Comparison of ENCODE assay signal across 16 cellular contexts in genomic region chr15:40302288-40302886, GRCh38. TPM values are rescaled to one million over a fixed set of nuclear protein-coding genes. Genes with fewer than 3 reads are reported as not detected.
A peak's percentile ranks its signal among the peaks of the same experiment; 100 is the strongest.
DNase-seq lines count a peak whose midpoint lies in the region; ATAC-seq and TF ChIP-seq lines count a peak whose summit lies in the region.
"Had no signal": no experiment of that assay in that cellular context is flagged by ENCODE, and none has a peak within 500 bp of the region (broad histone marks: within the 10 kb centered on the region; RNA-seq: fewer than 3 reads in every experiment).

No MANE protein-coding gene starts in this region.

- 0 out of 2 replicates have a peak overlapping the region, but pooled peaks have one; percentile 14 for H2BK15ac ChIP-seq in H9 (ENCODE audit: low read depth, low read length)

- no peak overlapping the region for H4K8ac ChIP-seq in H9 (replicated peaks; ENCODE audit: insufficient read length, low read depth, low read length)

- no peak overlapping the region for H2AK5ac ChIP-seq in H9 (ENCODE audit: insufficient read length, low read length)

- H3K27ac Mint-ChIP-seq in H9 (no peak overlapping the region), neural crest cell (ENCODE audit: unreplicated experiment) (peak overlapping the region; percentile 27)
- peak overlapping the region; percentile 60 for H3K27ac Mint-ChIP-seq in dendritic cell treated with granulocyte-macrophage colony-stimulating factor and Interleukin-4, amounts not matched to agents 40 ng/mL and 50 ng/mL, for 4 days
- peak overlapping the region; percentile 89 for H3K27ac Mint-ChIP-seq in stimulated activated effector memory CD8-positive, alpha-beta T cell treated with anti-CD3 and anti-CD28 coated beads, Interleukin-12 subunit alpha, Interleukin-12 subunit beta, amount 100 ng/mL, for 72 hours

- H4K91ac ChIP-seq in H9 (ENCODE audit: insufficient read length, low read depth, low read length): no peak overlapping the region

- H3K4me3 Mint-ChIP-seq in H9 (no peak overlapping the region; a peak in 1 of 5 replicates), neural crest cell (no peak overlapping the region)
- H3K4me3 Mint-ChIP-seq in dendritic cell treated with granulocyte-macrophage colony-stimulating factor and Interleukin-4, amounts not matched to agents 40 ng/mL and 50 ng/mL, for 4 days: no peak overlapping the region
- no peak overlapping the region for H3K4me3 Mint-ChIP-seq in stimulated activated effector memory CD8-positive, alpha-beta T cell treated with anti-CD3 and anti-CD28 coated beads, Interleukin-12 subunit alpha, Interleukin-12 subunit beta, amount 100 ng/mL, for 72 hours

- H3K4me1 Mint-ChIP-seq in H9 (peaks cover 19 to 25% of the 10 kb centered on the region in 2 experiments), neural crest cell (no peaks in the 10 kb centered on the region)
- peaks cover 84% of the 10 kb centered on the region for H3K4me1 Mint-ChIP-seq in dendritic cell treated with granulocyte-macrophage colony-stimulating factor and Interleukin-4, amounts not matched to agents 40 ng/mL and 50 ng/mL, for 4 days (ENCODE audit: low read depth)
- peaks cover 39% of the 10 kb centered on the region for H3K4me1 Mint-ChIP-seq in stimulated activated effector memory CD8-positive, alpha-beta T cell treated with anti-CD3 and anti-CD28 coated beads, Interleukin-12 subunit alpha, Interleukin-12 subunit beta, amount 100 ng/mL, for 72 hours

- peaks cover 2 to 16% (median 5%) of the 10 kb centered on the region in 3 experiments; a peak in 5 of 7 replicates for H3K36me3 Mint-ChIP-seq in H9 (ENCODE audit: insufficient read depth in 1 of 3, low read depth in 3 of 3)
- peaks cover 100% of the 10 kb centered on the region for H3K36me3 Mint-ChIP-seq in dendritic cell treated with granulocyte-macrophage colony-stimulating factor and Interleukin-4, amounts not matched to agents 40 ng/mL and 50 ng/mL, for 4 days (ENCODE audit: low read depth)
- peaks cover 10% of the 10 kb centered on the region for H3K36me3 Mint-ChIP-seq in neural crest cell (ENCODE audit: low read depth)
- peaks cover 51% of the 10 kb centered on the region for H3K36me3 Mint-ChIP-seq in stimulated activated effector memory CD8-positive, alpha-beta T cell treated with anti-CD3 and anti-CD28 coated beads, Interleukin-12 subunit alpha, Interleukin-12 subunit beta, amount 100 ng/mL, for 72 hours

- H3K23ac ChIP-seq in H9 (ENCODE audit: insufficient read length, low read depth, low read length): no peak overlapping the region

- H3K23me2 ChIP-seq in H9 (ENCODE audit: insufficient read length, low read depth, low read length, poor library complexity, severe bottlenecking): no peaks in the 10 kb centered on the region

- no peak overlapping the region for H3K4me3 ChIP-seq in MM.1S (ENCODE audit: low read length)

- intact Hi-C loops in dendritic cell treated with granulocyte-macrophage colony-stimulating factor and Interleukin-4, amounts not matched to agents 40 ng/mL and 50 ng/mL, for 4 days (cut with micrococcal nuclease): no loop called here

- no peak overlapping the region for H3K9ac ChIP-seq in H9 (ENCODE audit: extremely low read depth, insufficient read length, low read length)
- H3K9ac ChIP-seq in MM.1S (ENCODE audit: low read length): no peak overlapping the region

- H4K5ac ChIP-seq in H9 (ENCODE audit: insufficient read length, low read depth, low read length): no peak overlapping the region

- no peak overlapping the region for H2BK20ac ChIP-seq in H9 (ENCODE audit: low read depth, low read length, poor library complexity, severe bottlenecking)

- no peaks in the 10 kb centered on the region for H3K79me1 ChIP-seq in H9 (ENCODE audit: insufficient read depth, low read depth, low read length, poor library complexity, severe bottlenecking)

- no peaks in the 10 kb centered on the region for H3K36me3 ChIP-seq in MM.1S (replicated peaks; ENCODE audit: insufficient read depth, low read length)

- H2AFZ ChIP-seq in H9 (ENCODE audit: low read length) (no peak overlapping the region), MM.1S (ENCODE audit: low read length) (no peak overlapping the region)

- H3K56ac ChIP-seq in H9 (ENCODE audit: insufficient read length, low read depth, low read length): no peak overlapping the region

- H3K9me3 Mint-ChIP-seq in H9 (peaks cover 15% of the 10 kb centered on the region in 2 experiments), neural crest cell (peaks cover 8% of the 10 kb centered on the region)
- no peaks in the 10 kb centered on the region for H3K9me3 Mint-ChIP-seq in dendritic cell treated with granulocyte-macrophage colony-stimulating factor and Interleukin-4, amounts not matched to agents 40 ng/mL and 50 ng/mL, for 4 days
- H3K9me3 Mint-ChIP-seq in stimulated activated effector memory CD8-positive, alpha-beta T cell treated with anti-CD3 and anti-CD28 coated beads, Interleukin-12 subunit alpha, Interleukin-12 subunit beta, amount 100 ng/mL, for 72 hours: peaks cover 2% of the 10 kb centered on the region

- no peaks in the 10 kb centered on the region for H3K27me3 ChIP-seq in H9 (ENCODE audit: insufficient read depth, low read length)
- peaks cover 8% of the 10 kb centered on the region; the same call in 1 of the 2 replicates for H3K27me3 ChIP-seq in MM.1S (replicated peaks; ENCODE audit: insufficient read depth, low read length)

- DNase-seq in H9 (no peak), neural crest cell (ENCODE audit: low read depth, low spot score) (no peak), NOMO-1 treated with DMSO at 0.1 percent for 48 hours (lab: John Stamatoyannopoulos, UW; ENCODE audit: unreplicated experiment) (no peak), SIG-M5 (lab: John Stamatoyannopoulos, UW) (no peak), MM.1S (no peak)
- no peak for DNase-seq in stimulated activated effector memory CD8-positive, alpha-beta T cell treated with anti-CD3 and anti-CD28 coated beads, Interleukin-12 subunit alpha, Interleukin-12 subunit beta, amount 100 ng/mL, for 72 hours (ENCODE audit: low spot score in 2 of 2)
- DNase-seq: ACHN, DMS153, GDM1, KBM-7, NCI-H1930, NCI-H226, NCI-H524 treated with DMSO at 0.1 percent for 48 hours had no signal

- peaks cover 17% of the 10 kb centered on the region for H3K27me3 Mint-ChIP-seq in H9 (ENCODE audit: low read depth)
- no peaks in the 10 kb centered on the region for H3K27me3 Mint-ChIP-seq in dendritic cell treated with granulocyte-macrophage colony-stimulating factor and Interleukin-4, amounts not matched to agents 40 ng/mL and 50 ng/mL, for 4 days
- no peaks in the 10 kb centered on the region for H3K27me3 Mint-ChIP-seq in neural crest cell (ENCODE audit: low read depth)

- ATAC-seq in stimulated activated effector memory CD8-positive, alpha-beta T cell treated with anti-CD3 and anti-CD28 coated beads, Interleukin-12 subunit alpha, Interleukin-12 subunit beta, amount 100 ng/mL, for 72 hours: no peak

- no peak overlapping the region for H3K27ac ChIP-seq in H9 (ENCODE audit: insufficient read length, low read depth, low read length)
- H3K27ac ChIP-seq in MM.1S (ENCODE audit: low read length): no peak overlapping the region

- no peak overlapping the region for H3K4ac ChIP-seq in H9 (ENCODE audit: low read depth, low read length)

- no peak overlapping the region for H3K4me2 ChIP-seq in H9 (ENCODE audit: insufficient read depth, insufficient read length, low read length)
- H3K4me2 ChIP-seq in MM.1S (ENCODE audit: low read depth, low read length): no peak overlapping the region

- H3K18ac ChIP-seq in H9 (ENCODE audit: insufficient read length, low read depth, low read length): peak overlapping the region; percentile 2

- no peak overlapping the region for H2BK5ac ChIP-seq in H9 (ENCODE audit: insufficient read length, low read length)

- H4K20me1 ChIP-seq in H9 (ENCODE audit: control insufficient read depth, insufficient read depth, insufficient read length) (no peaks in the 10 kb centered on the region), MM.1S (ENCODE audit: insufficient read depth, low read length) (no peaks in the 10 kb centered on the region)

- no peak overlapping the region for H2BK12ac ChIP-seq in H9 (ENCODE audit: insufficient read length, low read depth, low read length)

- H2BK120ac ChIP-seq in H9 (ENCODE audit: low read depth, low read length, poor library complexity, severe bottlenecking): no peak overlapping the region

- no peak overlapping the region for H3T11ph ChIP-seq in H9 (ENCODE audit: low read length)

- H3K14ac ChIP-seq in H9 (ENCODE audit: insufficient read depth, low read length): peak overlapping the region; percentile 52; the same call in 1 of the 2 replicates

- H3K9me2 ChIP-seq in MM.1S (replicated peaks; ENCODE audit: insufficient read depth, low read length): no peaks in the 10 kb centered on the region

- H3K79me2 ChIP-seq in H9 (ENCODE audit: insufficient read depth, low read length) (no peaks in the 10 kb centered on the region), MM.1S (ENCODE audit: low read length) (no peaks in the 10 kb centered on the region)

- H3K9me3 ChIP-seq in H9 (ENCODE audit: control insufficient read depth, low read depth, low read length) (no peaks in the 10 kb centered on the region), MM.1S (replicated peaks; ENCODE audit: insufficient read depth, low read length) (no peaks in the 10 kb centered on the region)

- no peak for TF ChIP-seq CTCF in H9 (conservative IDR thresholded peaks at IDR 0.05)
- TF ChIP-seq CTCF in neural crest cell (conservative IDR thresholded peaks at IDR 0.05): no peak
- no peak for TF ChIP-seq CTCF in MM.1S (IDR thresholded peaks at IDR 0.05; ENCODE audit: low read length)

- WGBS in H9 (ENCODE audit: extremely low coverage, insufficient read length, low lambda C conversion rate): no CpG with 5 or more reads among the region's 19 CpGs

- no peaks in the 10 kb centered on the region for H3F3A ChIP-seq in MM.1S (ENCODE audit: insufficient read depth, low read length)

- H3K4me1 ChIP-seq in H9 (ENCODE audit: insufficient read depth, low read length) (peaks cover 2% of the 10 kb centered on the region; the same call in 1 of the 2 replicates), MM.1S (ENCODE audit: low read length) (no peaks in the 10 kb centered on the region)

RNA-seq across cellular contexts. Expression of gene PLCB2, which starts 5.3 kb away (rescaled TPM):
- total RNA-seq in H9 (2021): 5.7 and 7.4 TPM in 2 replicates
- 8.7 and 8.8 TPM in 2 replicates for total RNA-seq in neural crest cell

RNA-seq across cellular contexts. Expression of gene ANKRD63, which starts 19.5 kb away (rescaled TPM):
- 0.26 and 0.46 TPM in 2 replicates for total RNA-seq in H9 (2021)
- not detected in 2 replicates for total RNA-seq in neural crest cell

RNA-seq across cellular contexts. Expression of gene INAFM2, which starts 21.1 kb away (rescaled TPM):
- 23.1 and 25.4 TPM in 2 replicates for total RNA-seq in H9 (2021)
- 22.8 and 27.5 TPM in 2 replicates for total RNA-seq in neural crest cell

RNA-seq across cellular contexts. Expression of gene CCDC9B, which starts 38.4 kb away (rescaled TPM):
- total RNA-seq in H9 (2021) (0.48 and 0.50 TPM in 2 replicates), neural crest cell (0.33 TPM in 1 of 2 replicates, not detected in the other)

RNA-seq across cellular contexts. Expression of gene PHGR1, which starts 48.4 kb away (rescaled TPM):
- total RNA-seq in H9 (2021) (not detected in 2 replicates), neural crest cell (not detected in 2 replicates)
- total RNA-seq: Daoy, SK-MEL-5 had no signal

Comparison
In these comparisons a context has a peak if more than half of its experiments do, and no peak if none do; other contexts are left out.
1. H3K27ac Mint-ChIP-seq: peak in dendritic cell treated with granulocyte-macrophage colony-stimulating factor and Interleukin-4, amounts not matched to agents 40 ng/mL and 50 ng/mL, for 4 days (single experiment), neural crest cell (single experiment) and stimulated activated effector memory CD8-positive, alpha-beta T cell treated with anti-CD3 and anti-CD28 coated beads, Interleukin-12 subunit alpha, Interleukin-12 subunit beta, amount 100 ng/mL, for 72 hours (single experiment); none in H9 (0 of 3).